In genomic region chr16:67845291-67846062, GRCh38 we compare ENCODE assay signal across 8 cellular contexts. TPM values are rescaled to one million over a fixed set of nuclear protein-coding genes. Genes with fewer than 3 reads are reported as not detected.
DNase-seq lines count a peak whose midpoint lies in the region; ATAC-seq, FAIRE-seq and TF ChIP-seq lines count a peak whose summit lies in the region.

No MANE protein-coding gene starts in this region.

- no peak overlapping the region for H2AFZ ChIP-seq in keratinocyte (ENCODE audit: control insufficient read depth, low read length)

- H3K9me1 ChIP-seq in keratinocyte (ENCODE audit: control insufficient read depth, extremely low read depth, insufficient read depth, low read length) = peaks cover 4% of the 10 kb centered on the region

- H3K27ac Mint-ChIP-seq in activated T-helper 17 cell treated with anti-CD3 and anti-CD28 coated beads, Interleukin-2, amount 50 U/mL, for 72 hours = peak overlapping the region; percentile 91

- H3K27me3 ChIP-seq in keratinocyte (ENCODE audit: control insufficient read depth, extremely low read depth, insufficient read depth, low read length) = no peaks in the 10 kb centered on the region
- H3K27me3 ChIP-seq in tibial artery = no peaks in the 10 kb centered on the region

- H3K4me1 Mint-ChIP-seq in activated T-cell treated with anti-CD3 and anti-CD28 coated beads, Interleukin-2, amount 50 U/mL, for 4 hours (ENCODE audit: low read depth) = peaks cover 50% of the 10 kb centered on the region
- H3K4me1 Mint-ChIP-seq in activated T-helper 17 cell treated with anti-CD3 and anti-CD28 coated beads, Interleukin-2, amount 50 U/mL, for 72 hours = peaks cover 15% of the 10 kb centered on the region

- H4K20me1 ChIP-seq in keratinocyte (ENCODE audit: control insufficient read depth, extremely low read depth, insufficient read depth, low read length) = peaks cover 2% of the 10 kb centered on the region

- H3K9me3 Mint-ChIP-seq in activated T-cell treated with anti-CD3 and anti-CD28 coated beads, Interleukin-2, amount 50 U/mL, for 4 hours = no peaks in the 10 kb centered on the region
- no peaks in the 10 kb centered on the region for H3K9me3 Mint-ChIP-seq in activated T-helper 17 cell treated with anti-CD3 and anti-CD28 coated beads, Interleukin-2, amount 50 U/mL, for 72 hours

- dilution Hi-C loops in keratinocyte (cut with MboI; ENCODE audit: extremely low pct_ligation_motif_present, low sequenced_read_pairs) = no loop called here

- no peak for FAIRE-seq in keratinocyte (lab: Jason Lieb, UNC)
- no peak for FAIRE-seq in frontal cortex (lab: Jason Lieb, UNC)

- no peak for DNase-seq in activated T-cell treated with anti-CD3 and anti-CD28 coated beads, Interleukin-2, amount 50 U/mL, for 4 hours
- DNase-seq in activated T-cell treated with anti-CD3 and anti-CD28 coated beads for 4 hours (no peak), keratinocyte (ENCODE audit: low read depth, low spot score) (no peak), tibial artery (no peak), germinal center (ENCODE audit: low spot score) (no peak), KG1 (lab: John Stamatoyannopoulos, UW) (no peak), frontal cortex (ENCODE audit: low spot score in 2 of 2) (no peak)

- TF ChIP-seq CTCF in keratinocyte (optimal IDR thresholded peaks at IDR 0.05 in 1 of 3, IDR thresholded peaks at IDR 0.05 in 1 of 3, conservative IDR thresholded peaks at IDR 0.05 in 1 of 3; ENCODE audit: extremely low read depth in 1 of 3, insufficient read depth in 2 of 3, low read length in 3 of 3) (no peak), tibial artery (IDR thresholded peaks at IDR 0.05) (no peak)

- H3K4me3 Mint-ChIP-seq in activated T-cell treated with anti-CD3 and anti-CD28 coated beads, Interleukin-2, amount 50 U/mL, for 4 hours = peak overlapping the region; percentile 87
- peak overlapping the region; percentile 88 for H3K4me3 Mint-ChIP-seq in activated T-helper 17 cell treated with anti-CD3 and anti-CD28 coated beads, Interleukin-2, amount 50 U/mL, for 72 hours

- peaks cover 57% of the 10 kb centered on the region for H3K79me2 ChIP-seq in keratinocyte (ENCODE audit: control insufficient read depth, insufficient read depth, low read length)

- intact Hi-C loops in tibial artery (cut with DNase I; ENCODE audit: low total_unique reads) = no loop called here

- no peak for ATAC-seq in activated T-cell treated with anti-CD3 and anti-CD28 coated beads, Interleukin-2, amount 50 U/mL, for 4 hours
- ATAC-seq in activated T-helper 17 cell treated with anti-CD3 and anti-CD28 coated beads, Interleukin-2, amount 50 U/mL, for 72 hours (replicated peaks) = no peak

- H3K9ac ChIP-seq in keratinocyte (ENCODE audit: control insufficient read depth, extremely low read depth, insufficient read depth, low read length) = peak overlapping the region; percentile 100

- H3K4me3 ChIP-seq in keratinocyte (ENCODE audit: control insufficient read depth in 2 of 3, extremely low read depth in 1 of 3, insufficient read depth in 2 of 3, low read depth in 1 of 3, low read length in 3 of 3) (peak overlapping the region; percentile 92 to 97 (median 97)), tibial artery (peak overlapping the region; percentile 73 to 80)

- H3K27ac ChIP-seq in keratinocyte (ENCODE audit: control insufficient read depth, insufficient read depth, low read length) = peak overlapping the region; percentile 97
- H3K27ac ChIP-seq in tibial artery = peak overlapping the region; percentile 97 to 99

- H3K4me1 ChIP-seq in keratinocyte (ENCODE audit: control insufficient read depth, extremely low read depth, insufficient read depth, low read length) (peaks cover 53% of the 10 kb centered on the region), tibial artery (peaks cover 15 to 64% (median 51%) of the 10 kb centered on the region in 4 donors)

- H3K27me3 Mint-ChIP-seq in activated T-cell treated with anti-CD3 and anti-CD28 coated beads, Interleukin-2, amount 50 U/mL, for 4 hours (ENCODE audit: low read depth) = no peaks in the 10 kb centered on the region
- no peaks in the 10 kb centered on the region for H3K27me3 Mint-ChIP-seq in activated T-helper 17 cell treated with anti-CD3 and anti-CD28 coated beads, Interleukin-2, amount 50 U/mL, for 72 hours

- peak overlapping the region; percentile 88 for H3K4me2 ChIP-seq in keratinocyte (ENCODE audit: control insufficient read depth, extremely low read depth, insufficient read depth, low read depth, low read length)

- peaks cover 4% of the 10 kb centered on the region for H3K36me3 Mint-ChIP-seq in activated T-cell treated with anti-CD3 and anti-CD28 coated beads, Interleukin-2, amount 50 U/mL, for 4 hours (ENCODE audit: insufficient read depth)
- H3K36me3 Mint-ChIP-seq in activated T-helper 17 cell treated with anti-CD3 and anti-CD28 coated beads, Interleukin-2, amount 50 U/mL, for 72 hours (ENCODE audit: low read depth) = peaks cover 42% of the 10 kb centered on the region

- no peaks in the 10 kb centered on the region for H3K9me3 ChIP-seq in keratinocyte (ENCODE audit: control insufficient read depth, low read depth, low read length)
- no peaks in the 10 kb centered on the region for H3K9me3 ChIP-seq in tibial artery

- H3K36me3 ChIP-seq in keratinocyte (ENCODE audit: control insufficient read depth in 2 of 2, extremely low read depth in 1 of 2, insufficient read depth in 2 of 2, low read length in 2 of 2) = peaks cover 6 to 8% of the 10 kb centered on the region in 2 experiments
- no peaks in the 10 kb centered on the region for H3K36me3 ChIP-seq in tibial artery

RNA-seq across cellular contexts. Expression of gene NUTF2, which starts 1.3 kb away (rescaled TPM):
- total RNA-seq in activated T-cell treated with anti-CD3 and anti-CD28 coated beads, Interleukin-2, amount 50 U/mL, for 4 hours = 100 to 1,000 TPM; 170 to 182 (median 182) TPM
- total RNA-seq in activated T-helper 17 cell treated with anti-CD3 and anti-CD28 coated beads, Interleukin-2, amount 50 U/mL, for 72 hours = 100 to 1,000 TPM in 1 of 2 donors, 10 to 100 TPM in 1; 82.9 to 175 TPM
- polyA plus RNA-seq in keratinocyte = 173 to 569 TPM (median 189 TPM) in 3 replicates
- 21.4 TPM for polyA plus RNA-seq in keratinocyte (2011; ENCODE audit: low read depth)
- polyA plus RNA-seq in keratinocyte (2011; cell fraction: cytosol; rRNA removed) = 219 and 289 TPM in 2 replicates
- 115 and 137 TPM in 2 replicates for polyA plus RNA-seq in keratinocyte (2011; cell fraction: nucleus; rRNA removed)
- polyA plus RNA-seq in keratinocyte (2012; ENCODE audit: low replicate concordance) = 156 and 255 TPM in 2 replicates
- polyA minus RNA-seq in keratinocyte = 364 to 462 TPM (median 391 TPM) in 3 replicates
- 371 TPM for polyA minus RNA-seq in keratinocyte (2011; cell fraction: cytosol; rRNA and poly(A)+ RNA removed)
- 46.3 and 66.6 TPM in 2 replicates for polyA minus RNA-seq in keratinocyte (2011; cell fraction: nucleus; rRNA and poly(A)+ RNA removed)
- total RNA-seq in frontal cortex = 70.9 TPM

RNA-seq across cellular contexts. Expression of gene CENPT, which starts 2.0 kb away (rescaled TPM):
- 10 to 100 TPM; 40.4 to 52.0 (median 46.3) TPM for total RNA-seq in activated T-cell treated with anti-CD3 and anti-CD28 coated beads, Interleukin-2, amount 50 U/mL, for 4 hours
- total RNA-seq in activated T-helper 17 cell treated with anti-CD3 and anti-CD28 coated beads, Interleukin-2, amount 50 U/mL, for 72 hours = 10 to 100 TPM; 61.4 to 64.2 TPM
- 30.1 to 57.1 TPM (median 41.3 TPM) in 3 replicates for polyA plus RNA-seq in keratinocyte
- polyA plus RNA-seq in keratinocyte (2011; ENCODE audit: low read depth) = 44.8 TPM
- polyA plus RNA-seq in keratinocyte (2011; cell fraction: cytosol; rRNA removed) = 17.7 and 26.9 TPM in 2 replicates
- polyA plus RNA-seq in keratinocyte (2011; cell fraction: nucleus; rRNA removed) = 238 and 251 TPM in 2 replicates
- polyA plus RNA-seq in keratinocyte (2012; ENCODE audit: low replicate concordance) = 32.6 and 56.1 TPM in 2 replicates
- polyA minus RNA-seq in keratinocyte = 33.9 to 38.2 TPM (median 38.0 TPM) in 3 replicates
- polyA minus RNA-seq in keratinocyte (2011; cell fraction: cytosol; rRNA and poly(A)+ RNA removed) = 40.1 TPM
- 50.0 and 51.2 TPM in 2 replicates for polyA minus RNA-seq in keratinocyte (2011; cell fraction: nucleus; rRNA and poly(A)+ RNA removed)
- total RNA-seq in frontal cortex = 25.3 TPM

RNA-seq across cellular contexts. Expression of gene THAP11, which starts 3.4 kb away (rescaled TPM):
- 10 to 100 TPM; 42.1 to 51.4 (median 43.1) TPM for total RNA-seq in activated T-cell treated with anti-CD3 and anti-CD28 coated beads, Interleukin-2, amount 50 U/mL, for 4 hours
- 10 to 100 TPM; 29.9 to 51.6 TPM for total RNA-seq in activated T-helper 17 cell treated with anti-CD3 and anti-CD28 coated beads, Interleukin-2, amount 50 U/mL, for 72 hours
- polyA plus RNA-seq in keratinocyte = 9.2 to 13.1 TPM (median 11.8 TPM) in 3 replicates
- 4.0 TPM for polyA plus RNA-seq in keratinocyte (2011; ENCODE audit: low read depth)
- polyA plus RNA-seq in keratinocyte (2011; cell fraction: cytosol; rRNA removed) = 8.5 and 8.9 TPM in 2 replicates
- polyA plus RNA-seq in keratinocyte (2011; cell fraction: nucleus; rRNA removed) = 4.4 TPM in 2 replicates
- polyA plus RNA-seq in keratinocyte (2012; ENCODE audit: low replicate concordance) = 11.6 and 13.9 TPM in 2 replicates
- 7.9 to 10.2 TPM (median 7.9 TPM) in 3 replicates for polyA minus RNA-seq in keratinocyte
- 14.6 TPM for polyA minus RNA-seq in keratinocyte (2011; cell fraction: cytosol; rRNA and poly(A)+ RNA removed)
- 1.7 and 3.3 TPM in 2 replicates for polyA minus RNA-seq in keratinocyte (2011; cell fraction: nucleus; rRNA and poly(A)+ RNA removed)
- 26.5 TPM for total RNA-seq in frontal cortex

RNA-seq across cellular contexts. Expression of gene EDC4, which starts 27.4 kb away (rescaled TPM):
- total RNA-seq in activated T-cell treated with anti-CD3 and anti-CD28 coated beads, Interleukin-2, amount 50 U/mL, for 4 hours = 100 to 1,000 TPM; 114 to 124 (median 120) TPM
- 100 to 1,000 TPM; 101 to 137 TPM for total RNA-seq in activated T-helper 17 cell treated with anti-CD3 and anti-CD28 coated beads, Interleukin-2, amount 50 U/mL, for 72 hours
- 16.7 to 28.0 TPM (median 25.4 TPM) in 3 replicates for polyA plus RNA-seq in keratinocyte
- polyA plus RNA-seq in keratinocyte (2011; ENCODE audit: low read depth) = 29.5 TPM
- polyA plus RNA-seq in keratinocyte (2011; cell fraction: cytosol; rRNA removed) = 13.2 and 18.5 TPM in 2 replicates
- 63.0 and 74.1 TPM in 2 replicates for polyA plus RNA-seq in keratinocyte (2011; cell fraction: nucleus; rRNA removed)
- 22.5 and 27.7 TPM in 2 replicates for polyA plus RNA-seq in keratinocyte (2012; ENCODE audit: low replicate concordance)
- polyA minus RNA-seq in keratinocyte = 44.4 to 165 TPM (median 55.4 TPM) in 3 replicates
- 39.9 TPM for polyA minus RNA-seq in keratinocyte (2011; cell fraction: cytosol; rRNA and poly(A)+ RNA removed)
- 42.0 and 57.0 TPM in 2 replicates for polyA minus RNA-seq in keratinocyte (2011; cell fraction: nucleus; rRNA and poly(A)+ RNA removed)
- total RNA-seq in frontal cortex = 64.0 TPM

RNA-seq across cellular contexts. Expression of gene TSNAXIP1, which starts 38.8 kb away (rescaled TPM):
- 1 to 10 TPM in 2 of 3 donors, under 1 TPM in 1; 0.79 to 1.4 (median 1.3) TPM for total RNA-seq in activated T-cell treated with anti-CD3 and anti-CD28 coated beads, Interleukin-2, amount 50 U/mL, for 4 hours
- total RNA-seq in activated T-helper 17 cell treated with anti-CD3 and anti-CD28 coated beads, Interleukin-2, amount 50 U/mL, for 72 hours = under 1 TPM in 1 of 2 donors, not detected in 1; 0.26 TPM
- polyA plus RNA-seq in keratinocyte = 0.43 to 1.5 TPM (median 0.54 TPM) in 3 replicates
- polyA plus RNA-seq in keratinocyte (2011; ENCODE audit: low read depth) = 0.42 TPM
- polyA plus RNA-seq in keratinocyte (2011; cell fraction: cytosol; rRNA removed) = 0.13 and 0.16 TPM in 2 replicates
- 4.0 and 4.6 TPM in 2 replicates for polyA plus RNA-seq in keratinocyte (2011; cell fraction: nucleus; rRNA removed)
- 0.25 and 0.39 TPM in 2 replicates for polyA plus RNA-seq in keratinocyte (2012; ENCODE audit: low replicate concordance)
- polyA minus RNA-seq in keratinocyte = 0.35 to 0.86 TPM in 2 of 3 replicates, not detected in the other
- not detected for polyA minus RNA-seq in keratinocyte (2011; cell fraction: cytosol; rRNA and poly(A)+ RNA removed)
- polyA minus RNA-seq in keratinocyte (2011; cell fraction: nucleus; rRNA and poly(A)+ RNA removed) = 1.2 TPM in 1 of 2 replicates, not detected in the other
- total RNA-seq in frontal cortex = 4.5 TPM
